ENCODE assay signal across 8 cellular contexts in genomic region chr4:89110986-89111832, GRCh38. TPM values are rescaled to one million over a fixed set of nuclear protein-coding genes. Genes with fewer than 3 reads are reported as not detected.
DNase-seq lines count a peak whose midpoint lies in the region; ATAC-seq lines count a peak whose summit lies in the region.

Gene TIGD2 (plus strand): TSS chr4:89111533. CDS start chr4:89112975, 1,442 bp downstream.

- peak; percentile 75 to 77 for DNase-seq in AML-193 (lab: John Stamatoyannopoulos, UW)
- peak; percentile 73 for DNase-seq in NCI-H226
- peak; percentile 86 for DNase-seq in activated CD4-positive, CD25-positive, alpha-beta regulatory T cell treated with anti-CD3 and anti-CD28 coated beads, Interleukin-2, amount 50 U/mL, for 72 hours
- peak; percentile 94 for DNase-seq in cerebellum (ENCODE audit: low spot score)
- DNase-seq in kidney tubule cell (ENCODE audit: low spot score): peak; percentile 92
- DNase-seq in stimulated activated CD4-positive, alpha-beta T cell treated with anti-CD3 and anti-CD28 coated beads, Interleukin-1b, Interleukin-23, amount 100 ng/mL, for 24 hours (ENCODE audit: low read depth in 4 of 4, low spot score in 1 of 4): peak; percentile 54 to 82 (median 76)

- ATAC-seq in GM19025 (IDR thresholded peaks at IDR 0.05; ENCODE audit: low read depth, unreplicated experiment) (peak; percentile 92), HG03280 (IDR thresholded peaks at IDR 0.05; ENCODE audit: unreplicated experiment) (peak; percentile 90)

RNA-seq across cellular contexts. Expression of gene TIGD2, which starts in this region (rescaled TPM):
- 10.6 TPM for total RNA-seq in cerebellum

Comparison
In these comparisons a context has a peak if more than half of its experiments do, and no peak if none do; other contexts are left out.
1. Peak in every context shown above with its lines: DNase-seq and ATAC-seq.